15 cellular contexts compared by ENCODE assay signal in the genomic region with DNA sequence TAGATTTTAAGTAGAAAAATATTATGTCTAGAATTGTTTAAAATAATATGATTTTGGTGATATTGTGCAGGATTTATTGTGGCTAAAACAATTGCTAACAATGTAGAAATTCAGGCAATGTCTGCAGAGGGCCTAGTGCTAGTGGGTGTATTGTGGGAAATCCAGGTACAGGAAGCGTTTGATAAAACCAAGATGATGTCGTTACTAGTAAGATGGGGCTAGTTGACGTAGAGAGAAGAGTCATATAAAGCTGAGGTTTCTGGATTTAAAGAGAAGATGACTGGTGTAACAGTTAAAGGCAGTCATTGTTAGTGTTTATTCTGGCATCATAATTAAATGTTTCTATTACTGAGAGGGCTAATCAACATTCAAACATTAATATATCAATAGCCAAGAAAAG. TPM values are rescaled to one million over a fixed set of nuclear protein-coding genes. Genes with fewer than 3 reads are reported as not detected.
DNase-seq lines count a peak whose midpoint lies in the region; ATAC-seq and TF ChIP-seq lines count a peak whose summit lies in the region.
"Had no signal": no experiment of that assay in that cellular context is flagged by ENCODE, and none has a peak within 500 bp of the region (broad histone marks: within the 10 kb centered on the region; RNA-seq: fewer than 3 reads in every experiment).

No MANE protein-coding gene starts in this region.

- no peaks in the 10 kb centered on the region for H3K27me3 ChIP-seq in fibroblast of lung (ENCODE audit: control insufficient read depth, insufficient read depth, low read length)
- H3K27me3 ChIP-seq: heart left ventricle, ovary had no signal

- no peaks in the 10 kb centered on the region for H3K9me3 Mint-ChIP-seq in activated naive CD8-positive, alpha-beta T cell (ENCODE audit: low read depth)
- peaks cover 1% of the 10 kb centered on the region for H3K9me3 Mint-ChIP-seq in activated naive CD8-positive, alpha-beta T cell treated with anti-CD3 and anti-CD28 coated beads for 36 hours
- H3K9me3 Mint-ChIP-seq in activated CD8-positive, alpha-beta T cell treated with anti-CD3 and anti-CD28 coated beads, Interleukin-2, amount 10 ng/mL, durations not matched to agents 7 days and 5 days (ENCODE audit: insufficient read depth) = peaks cover 3% of the 10 kb centered on the region
- H3K9me3 Mint-ChIP-seq in stimulated activated memory B cell treated with anti-CD40 and anti-IgM and Interleukin-4, amounts not matched to agents 10 μg/mL and 1 μg/mL and 100 μg/mL, for 72 hours = peaks cover 3% of the 10 kb centered on the region
- H3K9me3 Mint-ChIP-seq: GM23338 had no signal

- peaks cover 6% of the 10 kb centered on the region for H3K4me1 ChIP-seq in fibroblast of lung (ENCODE audit: control insufficient read depth, extremely low read depth, insufficient read depth, low read length)

- H2AFZ ChIP-seq in fibroblast of lung (ENCODE audit: low read length) = no peak overlapping the region
- H2AFZ ChIP-seq: GM23338 had no signal

- H3K27me3 Mint-ChIP-seq in activated naive CD8-positive, alpha-beta T cell = no peaks in the 10 kb centered on the region
- no peaks in the 10 kb centered on the region for H3K27me3 Mint-ChIP-seq in activated naive CD8-positive, alpha-beta T cell treated with anti-CD3 and anti-CD28 coated beads for 36 hours
- H3K27me3 Mint-ChIP-seq in activated CD8-positive, alpha-beta T cell treated with anti-CD3 and anti-CD28 coated beads, Interleukin-2, amount 10 ng/mL, durations not matched to agents 7 days and 5 days (ENCODE audit: low read depth) = no peaks in the 10 kb centered on the region
- no peaks in the 10 kb centered on the region for H3K27me3 Mint-ChIP-seq in stimulated activated memory B cell treated with anti-CD40 and anti-IgM and Interleukin-4, amounts not matched to agents 10 μg/mL and 1 μg/mL and 100 μg/mL, for 72 hours

- CTCF ChIA-PET in activated CD8-positive, alpha-beta T cell treated with anti-CD3 and anti-CD28 coated beads, Interleukin-2, amount 10 ng/mL, durations not matched to agents 7 days and 5 days (lab: Charles Lee) = no interaction called here

- peaks cover 45% of the 10 kb centered on the region for H3K79me2 ChIP-seq in fibroblast of lung (ENCODE audit: control insufficient read depth, insufficient read depth, low read length)

- no peak overlapping the region for H3K27ac ChIP-seq in fibroblast of lung (ENCODE audit: insufficient read depth, low read length)
- H3K27ac ChIP-seq: heart left ventricle, ovary had no signal

- POLR2A ChIA-PET in activated CD8-positive, alpha-beta T cell treated with anti-CD3 and anti-CD28 coated beads, Interleukin-2, amount 10 ng/mL, durations not matched to agents 7 days and 5 days (lab: Charles Lee) = interaction anchor here (0.9 kb wide), 1 partner anchor 14 kb away, joined by 3 read pairs; no protein-coding TSS in a partner anchor

- peaks cover 5% of the 10 kb centered on the region for H3K36me3 Mint-ChIP-seq in activated naive CD8-positive, alpha-beta T cell
- peaks cover 12% of the 10 kb centered on the region for H3K36me3 Mint-ChIP-seq in activated naive CD8-positive, alpha-beta T cell treated with anti-CD3 and anti-CD28 coated beads for 36 hours
- peaks cover 8% of the 10 kb centered on the region for H3K36me3 Mint-ChIP-seq in activated CD8-positive, alpha-beta T cell treated with anti-CD3 and anti-CD28 coated beads, Interleukin-2, amount 10 ng/mL, durations not matched to agents 7 days and 5 days (ENCODE audit: low read depth)
- H3K36me3 Mint-ChIP-seq in stimulated activated memory B cell treated with anti-CD40 and anti-IgM and Interleukin-4, amounts not matched to agents 10 μg/mL and 1 μg/mL and 100 μg/mL, for 72 hours = no peaks in the 10 kb centered on the region
- H3K36me3 Mint-ChIP-seq: WTC11 had no signal

- peaks cover 49% of the 10 kb centered on the region for H3K4me1 Mint-ChIP-seq in activated naive CD8-positive, alpha-beta T cell (ENCODE audit: low read depth)
- peaks cover 47% of the 10 kb centered on the region for H3K4me1 Mint-ChIP-seq in activated naive CD8-positive, alpha-beta T cell treated with anti-CD3 and anti-CD28 coated beads for 36 hours
- peaks cover 35% of the 10 kb centered on the region for H3K4me1 Mint-ChIP-seq in activated CD8-positive, alpha-beta T cell treated with anti-CD3 and anti-CD28 coated beads, Interleukin-2, amount 10 ng/mL, durations not matched to agents 7 days and 5 days (ENCODE audit: low read depth)
- H3K4me1 Mint-ChIP-seq in stimulated activated memory B cell treated with anti-CD40 and anti-IgM and Interleukin-4, amounts not matched to agents 10 μg/mL and 1 μg/mL and 100 μg/mL, for 72 hours = peaks cover 65% of the 10 kb centered on the region

- no peak overlapping the region for H3K27ac Mint-ChIP-seq in activated naive CD8-positive, alpha-beta T cell
- no peak overlapping the region for H3K27ac Mint-ChIP-seq in activated naive CD8-positive, alpha-beta T cell treated with anti-CD3 and anti-CD28 coated beads for 36 hours
- H3K27ac Mint-ChIP-seq in activated CD8-positive, alpha-beta T cell treated with anti-CD3 and anti-CD28 coated beads, Interleukin-2, amount 10 ng/mL, durations not matched to agents 7 days and 5 days = peak overlapping the region; percentile 7
- no peak overlapping the region for H3K27ac Mint-ChIP-seq in stimulated activated memory B cell treated with anti-CD40 and anti-IgM and Interleukin-4, amounts not matched to agents 10 μg/mL and 1 μg/mL and 100 μg/mL, for 72 hours
- H3K27ac Mint-ChIP-seq: GM23338 had no signal

- DNase-seq in activated naive CD8-positive, alpha-beta T cell treated with anti-CD3 and anti-CD28 coated beads for 36 hours = no peak
- no peak for DNase-seq in activated CD8-positive, alpha-beta T cell treated with anti-CD3 and anti-CD28 coated beads, Interleukin-2, amount 10 ng/mL, durations not matched to agents 7 days and 5 days
- DNase-seq in fibroblast of lung (ENCODE audit: low read depth in 2 of 2) (peak; percentile 50 to 66), COR-L47 (lab: John Stamatoyannopoulos, UW) (no peak), OCI-M1 (lab: John Stamatoyannopoulos, UW) (no peak), NCI-H187 (lab: John Stamatoyannopoulos, UW) (no peak)
- DNase-seq: heart left ventricle, NCI-H1105 treated with DMSO at 0.1 percent for 48 hours, NCI-H446, ovary had no signal

- no peaks in the 10 kb centered on the region for H3K9me3 ChIP-seq in fibroblast of lung (ENCODE audit: control insufficient read depth, insufficient read depth, low read depth, low read length)
- H3K9me3 ChIP-seq: ovary had no signal

- H3K4me2 ChIP-seq in fibroblast of lung (ENCODE audit: extremely low read depth, insufficient read depth, low read length) = peak overlapping the region; percentile 25
- H3K4me2 ChIP-seq: GM23338, smooth muscle cell had no signal

- H3K4me3 ChIP-seq in fibroblast of lung (replicated peaks in 1 of 4; ENCODE audit: control extremely low read depth in 1 of 4, insufficient read depth in 1 of 4, low read depth in 3 of 4, low read length in 4 of 4) = no peak overlapping the region
- H3K4me3 ChIP-seq: GM23338, heart left ventricle, ovary, smooth muscle cell had no signal

- H3K4me3 Mint-ChIP-seq in activated naive CD8-positive, alpha-beta T cell = peak overlapping the region; percentile 15
- no peak overlapping the region for H3K4me3 Mint-ChIP-seq in activated naive CD8-positive, alpha-beta T cell treated with anti-CD3 and anti-CD28 coated beads for 36 hours
- H3K4me3 Mint-ChIP-seq in activated CD8-positive, alpha-beta T cell treated with anti-CD3 and anti-CD28 coated beads, Interleukin-2, amount 10 ng/mL, durations not matched to agents 7 days and 5 days = no peak overlapping the region
- H3K4me3 Mint-ChIP-seq in stimulated activated memory B cell treated with anti-CD40 and anti-IgM and Interleukin-4, amounts not matched to agents 10 μg/mL and 1 μg/mL and 100 μg/mL, for 72 hours = no peak overlapping the region
- H3K4me3 Mint-ChIP-seq: GM23338, WTC11 had no signal

- ATAC-seq in activated CD8-positive, alpha-beta T cell treated with anti-CD3 and anti-CD28 coated beads, Interleukin-2, amount 10 ng/mL, durations not matched to agents 7 days and 5 days = peak; percentile 62
- ATAC-seq in stimulated activated memory B cell treated with anti-CD40 and anti-IgM and Interleukin-4, amounts not matched to agents 10 μg/mL and 1 μg/mL and 100 μg/mL, for 72 hours = no peak
- ATAC-seq: GM23338, heart left ventricle, WTC11 had no signal

- no peak for TF ChIP-seq CTCF in fibroblast of lung (conservative IDR thresholded peaks at IDR 0.05 in 1 of 2, IDR thresholded peaks at IDR 0.05 in 1 of 2; ENCODE audit: low read depth in 1 of 2, low read length in 2 of 2)

- no peaks in the 10 kb centered on the region for H4K20me1 ChIP-seq in fibroblast of lung (ENCODE audit: control insufficient read depth, extremely low read depth, insufficient read depth, low read length)

- no peak overlapping the region for H3K9ac ChIP-seq in fibroblast of lung (ENCODE audit: insufficient read depth, low read length)

- H3K36me3 ChIP-seq in fibroblast of lung (ENCODE audit: control insufficient read depth, insufficient read depth, low read length) = no peaks in the 10 kb centered on the region
- H3K36me3 ChIP-seq: heart left ventricle, ovary had no signal

RNA-seq across cellular contexts. Expression of gene ADK, which starts 43.5 kb away (rescaled TPM):
- total RNA-seq in activated naive CD8-positive, alpha-beta T cell treated with anti-CD3 and anti-CD28 coated beads for 36 hours = 10 to 100 TPM; 56.5 to 57.4 TPM
- 10 to 100 TPM; 40.2 to 42.1 TPM for total RNA-seq in activated CD8-positive, alpha-beta T cell treated with anti-CD3 and anti-CD28 coated beads, Interleukin-2, amount 10 ng/mL, durations not matched to agents 7 days and 5 days
- 18.2 and 25.3 TPM in 2 replicates for total RNA-seq in fibroblast of lung
- polyA plus RNA-seq in fibroblast of lung = 44.2 and 47.8 TPM in 2 replicates
- polyA plus RNA-seq in fibroblast of lung (2012) = 36.5 and 41.9 TPM in 2 replicates
- polyA minus RNA-seq in fibroblast of lung (ENCODE audit: low replicate concordance) = 5.7 and 6.2 TPM in 2 replicates

RNA-seq across cellular contexts. Expression of gene AP3M1, which starts 43.9 kb away (rescaled TPM):
- 10 to 100 TPM; 45.4 to 46.4 TPM for total RNA-seq in activated naive CD8-positive, alpha-beta T cell treated with anti-CD3 and anti-CD28 coated beads for 36 hours
- total RNA-seq in activated CD8-positive, alpha-beta T cell treated with anti-CD3 and anti-CD28 coated beads, Interleukin-2, amount 10 ng/mL, durations not matched to agents 7 days and 5 days = 10 to 100 TPM; 44.2 to 49.1 TPM
- 21.8 and 28.4 TPM in 2 replicates for total RNA-seq in fibroblast of lung
- polyA plus RNA-seq in fibroblast of lung = 46.1 and 55.3 TPM in 2 replicates
- 27.4 and 29.1 TPM in 2 replicates for polyA plus RNA-seq in fibroblast of lung (2012)
- polyA minus RNA-seq in fibroblast of lung (ENCODE audit: low replicate concordance) = 15.3 and 15.7 TPM in 2 replicates

Comparison
In these comparisons a context has a peak if more than half of its experiments do, and no peak if none do; other contexts are left out.
1. DNase-seq: peak in fibroblast of lung (2 of 2); none in activated naive CD8-positive, alpha-beta T cell treated with anti-CD3 and anti-CD28 coated beads for 36 hours (single experiment), activated CD8-positive, alpha-beta T cell treated with anti-CD3 and anti-CD28 coated beads, Interleukin-2, amount 10 ng/mL, durations not matched to agents 7 days and 5 days (single experiment), COR-L47 (single experiment), OCI-M1 (single experiment) and NCI-H187 (0 of 2).